ENCODE assay signal across 21 cellular contexts in the genomic region with DNA sequence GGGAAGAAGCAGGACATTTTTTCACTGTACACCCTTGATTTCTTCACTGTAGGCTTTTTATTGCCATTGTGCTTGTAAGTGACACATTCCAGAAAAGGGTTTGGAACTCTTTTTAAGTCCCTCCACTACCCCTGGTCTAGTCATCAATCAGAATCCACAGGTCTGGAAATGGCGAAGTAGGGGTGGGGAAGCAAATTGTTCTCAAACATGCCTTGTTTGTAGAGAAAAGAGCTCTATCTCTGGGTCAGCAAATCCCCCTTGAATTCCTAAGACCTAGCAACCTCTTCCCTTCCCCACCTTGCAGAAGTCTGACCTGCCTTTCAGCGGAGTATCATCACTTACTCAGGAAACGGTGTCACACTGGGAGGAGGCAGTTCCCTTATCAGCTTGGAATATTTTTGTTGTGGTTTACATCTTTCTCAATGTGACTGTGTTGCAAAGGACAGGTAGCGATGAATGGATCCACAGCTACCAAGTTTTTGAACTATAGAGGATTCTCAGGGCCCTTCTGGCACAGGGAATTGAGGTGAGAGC. TPM values are rescaled to one million over a fixed set of nuclear protein-coding genes. Genes with fewer than 3 reads are reported as not detected.
A peak's percentile ranks its signal among the peaks of the same experiment; 100 is the strongest.
DNase-seq lines count a peak whose midpoint lies in the region; ATAC-seq, FAIRE-seq and TF ChIP-seq lines count a peak whose summit lies in the region.
"Had no signal": no experiment of that assay in that cellular context is flagged by ENCODE, and none has a peak within 500 bp of the region (broad histone marks: within the 10 kb centered on the region; RNA-seq: fewer than 3 reads in every experiment).

No MANE protein-coding gene starts in this region.

- H3K27ac ChIP-seq in GM23338 (ENCODE audit: low read depth) (no peak overlapping the region), astrocyte (ENCODE audit: low read depth, low read length) (no peak overlapping the region), keratinocyte (ENCODE audit: control insufficient read depth, insufficient read depth, low read length) (peak overlapping the region; percentile 95), small intestine (ENCODE audit: low read depth in 1 of 2, low read length in 1 of 2) (peak overlapping the region; percentile 5 to 52)
- H3K27ac ChIP-seq: heart right ventricle, tibial artery had no signal

- no peaks in the 10 kb centered on the region for H3K36me3 ChIP-seq in GM23338 (ENCODE audit: insufficient read depth)
- H3K36me3 ChIP-seq in astrocyte (ENCODE audit: insufficient read depth, low read length): no peaks in the 10 kb centered on the region
- peaks cover 6 to 28% of the 10 kb centered on the region in 2 experiments for H3K36me3 ChIP-seq in keratinocyte (ENCODE audit: control insufficient read depth in 2 of 2, extremely low read depth in 1 of 2, insufficient read depth in 2 of 2, low read length in 2 of 2)
- H3K36me3 ChIP-seq in small intestine (ENCODE audit: control insufficient read depth in 2 of 2, insufficient read depth in 2 of 2, low read length in 2 of 2): no peaks in the 10 kb centered on the region
- H3K36me3 ChIP-seq: HAP-1, heart right ventricle, tibial artery had no signal

- H3K4me3 Mint-ChIP-seq in GM23338: no peak overlapping the region
- peak overlapping the region; percentile 66 for H3K4me3 Mint-ChIP-seq in astrocyte (ENCODE audit: unreplicated experiment)
- H3K4me3 Mint-ChIP-seq: activated CD4-positive, alpha-beta T cell treated with anti-CD3 and anti-CD28 coated beads for 36 hours; activated naive CD8-positive, alpha-beta T cell; activated T-cell treated with anti-CD3 and anti-CD28 coated beads, Interleukin-2, amount 50 U/mL, for 72 hours; CD4-positive, alpha-beta T cell; immature natural killer cell had no signal

- H2AFZ ChIP-seq in GM23338 (peak overlapping the region; percentile 79; the same call in 1 of the 2 replicates), astrocyte (ENCODE audit: low read depth, low read length) (no peak overlapping the region), keratinocyte (ENCODE audit: control insufficient read depth, low read length) (no peak overlapping the region)

- H3K27me3 ChIP-seq in GM23338 (ENCODE audit: insufficient read depth): peaks cover 7% of the 10 kb centered on the region; the same call in 1 of the 2 replicates
- H3K27me3 ChIP-seq in astrocyte (ENCODE audit: insufficient read depth, low read length): no peaks in the 10 kb centered on the region
- H3K27me3 ChIP-seq in keratinocyte (ENCODE audit: control insufficient read depth, extremely low read depth, insufficient read depth, low read length): no peaks in the 10 kb centered on the region
- H3K27me3 ChIP-seq in small intestine (ENCODE audit: control insufficient read depth in 2 of 2, insufficient read depth in 2 of 2, low read length in 2 of 2): peaks cover 0 to 2% of the 10 kb centered on the region in 2 donors
- H3K27me3 ChIP-seq: tibial artery had no signal

- H3K4me1 ChIP-seq in GM23338 (ENCODE audit: insufficient read depth) (peaks cover 32% of the 10 kb centered on the region), astrocyte (ENCODE audit: insufficient read depth, low read length) (peaks cover 56% of the 10 kb centered on the region), keratinocyte (ENCODE audit: control insufficient read depth, extremely low read depth, insufficient read depth, low read length) (peaks cover 62% of the 10 kb centered on the region), small intestine (ENCODE audit: control insufficient read depth in 2 of 2, insufficient read depth in 1 of 2, low read depth in 1 of 2, low read length in 1 of 2) (peaks cover 2 to 9% of the 10 kb centered on the region in 2 donors)

- ATAC-seq in GM23338: no peak
- ATAC-seq in stimulated activated naive CD8-positive, alpha-beta T cell treated with anti-CD3 and anti-CD28 coated beads, Interleukin-15, Interleukin-2, amounts not matched to agents 100 U/mL and 50 U/mL, for 24 hours: no peak
- ATAC-seq in GM18511 (IDR thresholded peaks at IDR 0.05; ENCODE audit: unreplicated experiment): no peak
- ATAC-seq: activated CD4-positive, alpha-beta T cell treated with anti-CD3 and anti-CD28 coated beads for 36 hours; activated T-cell treated with anti-CD3 and anti-CD28 coated beads, Interleukin-2, amount 50 U/mL, for 72 hours; heart right ventricle; left ventricle myocardium superior had no signal

- no peak for TF ChIP-seq POLR2A in H54 (IDR thresholded peaks at IDR 0.05; ENCODE audit: low read depth, low read length)

- peaks cover 2% of the 10 kb centered on the region for H3K27me3 Mint-ChIP-seq in GM23338 (ENCODE audit: insufficient read depth, low read depth, poor library complexity)
- no peaks in the 10 kb centered on the region for H3K27me3 Mint-ChIP-seq in astrocyte (ENCODE audit: low read depth, unreplicated experiment)

- H3K9me3 ChIP-seq in astrocyte (ENCODE audit: insufficient read depth, low read depth, low read length): no peaks in the 10 kb centered on the region
- no peaks in the 10 kb centered on the region for H3K9me3 ChIP-seq in keratinocyte (ENCODE audit: control insufficient read depth, low read depth, low read length)
- no peaks in the 10 kb centered on the region for H3K9me3 ChIP-seq in small intestine (ENCODE audit: control insufficient read depth, low read depth)
- H3K9me3 ChIP-seq: HAP-1, heart right ventricle, tibial artery had no signal

- H3K79me2 ChIP-seq in GM23338 (replicated peaks; ENCODE audit: insufficient read depth): no peaks in the 10 kb centered on the region
- peaks cover 63% of the 10 kb centered on the region for H3K79me2 ChIP-seq in astrocyte (ENCODE audit: insufficient read depth, low read length)
- peaks cover 70% of the 10 kb centered on the region for H3K79me2 ChIP-seq in keratinocyte (ENCODE audit: control insufficient read depth, insufficient read depth, low read length)

- no peak for TF ChIP-seq CTCF in GM23338 (conservative IDR thresholded peaks at IDR 0.05; ENCODE audit: low read depth in 2 of 2)
- no peak for TF ChIP-seq CTCF in astrocyte (IDR thresholded peaks at IDR 0.05; ENCODE audit: insufficient read depth, low read depth, low read length)
- no peak for TF ChIP-seq CTCF in keratinocyte (optimal IDR thresholded peaks at IDR 0.05 in 1 of 3, IDR thresholded peaks at IDR 0.05 in 1 of 3, conservative IDR thresholded peaks at IDR 0.05 in 1 of 3; ENCODE audit: extremely low read depth in 1 of 3, insufficient read depth in 2 of 3, low read length in 3 of 3)

- no peak for FAIRE-seq in astrocyte (lab: Jason Lieb, UNC)
- FAIRE-seq in keratinocyte (lab: Jason Lieb, UNC): peak; percentile 13
- no peak for FAIRE-seq in small intestine (lab: Jason Lieb, UNC)
- FAIRE-seq in H54 (lab: Jason Lieb, UNC): no peak
- FAIRE-seq: colon, endometrium had no signal

- H3K4me2 ChIP-seq in GM23338: no peak overlapping the region
- peak overlapping the region; percentile 91 for H3K4me2 ChIP-seq in astrocyte (ENCODE audit: low read length)
- peak overlapping the region; percentile 97 for H3K4me2 ChIP-seq in keratinocyte (ENCODE audit: control insufficient read depth, extremely low read depth, insufficient read depth, low read depth, low read length)

- H3K9me2 ChIP-seq in GM23338 (ENCODE audit: insufficient read depth): no peaks in the 10 kb centered on the region

- dilution Hi-C loops in keratinocyte (cut with MboI; ENCODE audit: extremely low pct_ligation_motif_present, low sequenced_read_pairs): no loop called here

- H3K4me3 ChIP-seq in GM23338 (no peak overlapping the region), astrocyte (ENCODE audit: insufficient read depth, low read depth, low read length) (peak overlapping the region; percentile 65), keratinocyte (ENCODE audit: control insufficient read depth in 2 of 3, extremely low read depth in 1 of 3, insufficient read depth in 2 of 3, low read depth in 1 of 3, low read length in 3 of 3) (peak overlapping the region; percentile 76 to 91 (median 79)), small intestine (ENCODE audit: low read depth in 1 of 2, low read length in 2 of 2) (peak overlapping the region in 1 of 2 donors; percentile 81)
- H3K4me3 ChIP-seq: HAP-1, tibial artery had no signal

- H3K36me3 Mint-ChIP-seq in GM23338 (ENCODE audit: low read depth) (no peaks in the 10 kb centered on the region), astrocyte (ENCODE audit: low read depth, unreplicated experiment) (peaks cover 2% of the 10 kb centered on the region)
- H3K36me3 Mint-ChIP-seq: activated naive CD8-positive, alpha-beta T cell; immature natural killer cell had no signal

- DNase-seq in GM23338 (ENCODE audit: low spot score) (no peak), astrocyte (ENCODE audit: low read depth) (no peak), keratinocyte (ENCODE audit: low read depth, low spot score) (no peak), small intestine (no peak), NCI-H2081 (lab: John Stamatoyannopoulos, UW) (no peak), H54 (ENCODE audit: insufficient read length, low spot score) (no peak)
- DNase-seq in stimulated activated naive CD8-positive, alpha-beta T cell treated with anti-CD3 and anti-CD28 coated beads, Interleukin-15, Interleukin-2, amounts not matched to agents 100 U/mL and 50 U/mL, for 24 hours: no peak
- DNase-seq: activated CD4-positive, alpha-beta T cell treated with anti-CD3 and anti-CD28 coated beads for 36 hours; activated T-cell treated with anti-CD3 and anti-CD28 coated beads, Interleukin-2, amount 50 U/mL, for 72 hours; CD4-positive, alpha-beta T cell; heart right ventricle; immature natural killer cell; left ventricle myocardium superior; NCI-H524; stimulated activated naive CD4-positive, alpha-beta T cell; tibial artery had no signal

- H3K9me1 ChIP-seq in keratinocyte (ENCODE audit: control insufficient read depth, extremely low read depth, insufficient read depth, low read length): no peaks in the 10 kb centered on the region

- no peak overlapping the region for H3K27ac Mint-ChIP-seq in GM23338
- H3K27ac Mint-ChIP-seq in astrocyte (ENCODE audit: unreplicated experiment): no peak overlapping the region
- H3K27ac Mint-ChIP-seq: activated CD4-positive, alpha-beta T cell treated with anti-CD3 and anti-CD28 coated beads for 36 hours; activated naive CD8-positive, alpha-beta T cell; activated T-cell treated with anti-CD3 and anti-CD28 coated beads, Interleukin-2, amount 50 U/mL, for 72 hours; CD4-positive, alpha-beta T cell had no signal

- 19 to 57% (median 38%) methylated on average over 4 of the region's 4 CpGs for WGBS in small intestine, 3 donors

- no peaks in the 10 kb centered on the region for H3K9me3 Mint-ChIP-seq in GM23338
- H3K9me3 Mint-ChIP-seq in astrocyte (ENCODE audit: unreplicated experiment): no peaks in the 10 kb centered on the region
- H3K9me3 Mint-ChIP-seq: activated T-cell treated with anti-CD3 and anti-CD28 coated beads, Interleukin-2, amount 50 U/mL, for 72 hours; CD4-positive, alpha-beta T cell had no signal

- H3F3A ChIP-seq in GM23338 (replicated peaks; ENCODE audit: low read depth): no peaks in the 10 kb centered on the region

- H4K20me1 ChIP-seq in GM23338 (replicated peaks; ENCODE audit: insufficient read depth): no peaks in the 10 kb centered on the region
- no peaks in the 10 kb centered on the region for H4K20me1 ChIP-seq in astrocyte (ENCODE audit: insufficient read depth, low read length)
- H4K20me1 ChIP-seq in keratinocyte (ENCODE audit: control insufficient read depth, extremely low read depth, insufficient read depth, low read length): no peaks in the 10 kb centered on the region

- peaks cover 42% of the 10 kb centered on the region for H3K4me1 Mint-ChIP-seq in GM23338
- peaks cover 59% of the 10 kb centered on the region for H3K4me1 Mint-ChIP-seq in astrocyte (ENCODE audit: low read depth, unreplicated experiment)
- H3K4me1 Mint-ChIP-seq: immature natural killer cell had no signal

- H3K9ac ChIP-seq in astrocyte (ENCODE audit: low read length) (peak overlapping the region; percentile 81), keratinocyte (ENCODE audit: control insufficient read depth, extremely low read depth, insufficient read depth, low read length) (peak overlapping the region; percentile 95)

RNA-seq across cellular contexts. Expression of a gene that starts 3.2 kb away (rescaled TPM):
- 1.1 and 2.4 TPM in 2 replicates for total RNA-seq in GM23338 (2014; rRNA removed; shearing (Covaris generic))
- polyA plus RNA-seq in GM23338 (2016; fragmentation: Nextera tagmentation; extraction: Ambion mirVana) (0.80 and 1.7 TPM in 2 replicates), keratinocyte (43.7 to 50.4 TPM (median 47.2 TPM) in 3 replicates), small intestine (10 to 100 TPM; 14.3 to 25.0 (median 23.6) TPM)
- total RNA-seq in astrocyte: 8.6 and 12.3 TPM in 2 replicates
- polyA plus RNA-seq in keratinocyte (2011; ENCODE audit: low read depth): 10.4 TPM
- polyA plus RNA-seq in keratinocyte (2011; cell fraction: cytosol; rRNA removed): 39.3 and 43.7 TPM in 2 replicates
- polyA plus RNA-seq in keratinocyte (2011; cell fraction: nucleus; rRNA removed): 125 and 148 TPM in 2 replicates
- polyA plus RNA-seq in keratinocyte (2012; ENCODE audit: low replicate concordance): 29.9 and 39.2 TPM in 2 replicates
- polyA minus RNA-seq in keratinocyte: 78.3 to 85.8 TPM (median 84.7 TPM) in 3 replicates
- polyA minus RNA-seq in keratinocyte (2011; cell fraction: cytosol; rRNA and poly(A)+ RNA removed): 50.3 TPM
- polyA minus RNA-seq in keratinocyte (2011; cell fraction: nucleus; rRNA and poly(A)+ RNA removed): 58.7 and 102 TPM in 2 replicates
- polyA plus RNA-seq: immature natural killer cell had no signal

Comparison
In these comparisons a context has a peak if more than half of its experiments do, and no peak if none do; other contexts are left out.
1. H3K27ac ChIP-seq: peak in keratinocyte (single experiment) and small intestine (2 of 2); none in GM23338 (single experiment) and astrocyte (single experiment).